ENCODE assay signal across 12 cellular contexts in genomic region chr3:23648326-23648964, GRCh38.
DNase-seq lines count a peak whose midpoint lies in the region; ATAC-seq and TF ChIP-seq lines count a peak whose summit lies in the region.
"Had no signal": no experiment of that assay in that cellular context is flagged by ENCODE, and none has a peak within 500 bp of the region (broad histone marks: within the 10 kb centered on the region; RNA-seq: fewer than 3 reads in every experiment).

No MANE protein-coding gene starts in this region.

- no peak overlapping the region for H3K4me3 ChIP-seq in fibroblast of pulmonary artery (replicated peaks; ENCODE audit: low read depth, low read length)
- H3K4me3 ChIP-seq: lower lobe of right lung, sigmoid colon had no signal

- TF ChIP-seq CTCF in fibroblast of pulmonary artery (IDR thresholded peaks at IDR 0.05; ENCODE audit: low read length, missing control alignments), result no peak

- peak; percentile 47 for DNase-seq in DMS 273 (lab: John Stamatoyannopoulos, UW; ENCODE audit: unreplicated experiment)
- DNase-seq in DMS 273 treated with DMSO at 0.1 percent for 48 hours (lab: John Stamatoyannopoulos, UW), result no peak
- DNase-seq in fibroblast of pulmonary artery (ENCODE audit: low read depth), result peak; percentile 46
- DNase-seq in stromal cell of bone marrow (ENCODE audit: low read depth), result peak; percentile 54
- DNase-seq in NCI-H187 (lab: John Stamatoyannopoulos, UW), result no peak
- DNase-seq in DMS114 treated with DMSO at 0.1 percent for 48 hours (lab: John Stamatoyannopoulos, UW; ENCODE audit: unreplicated experiment), result no peak
- DNase-seq: lower lobe of right lung, NCI-H2227 treated with DMSO at 0.1 percent for 48 hours, sigmoid colon, T-helper 17 cell had no signal

- ATAC-seq in SK-N-SH treated with all-trans-retinoic acid at 6 μM for 48 hours, result peak; percentile 83
- ATAC-seq in HG03469 (IDR thresholded peaks at IDR 0.05; ENCODE audit: unreplicated experiment), result no peak
- ATAC-seq: lower lobe of right lung, T-helper 17 cell had no signal

TF ChIP-seq in SK-N-SH treated with all-trans-retinoic acid at 6 μM for 48 hours, 23 proteins besides CTCF, POLR2A, EP300 and RAD21:
- no peak for TF ChIP-seq GLIS3 (CRISPR knock-in tag; IDR thresholded peaks at IDR 0.05)
- TF ChIP-seq ZFP3 (CRISPR knock-in tag; IDR thresholded peaks at IDR 0.05), result no peak
- TF ChIP-seq CSDC2 (CRISPR knock-in tag; IDR thresholded peaks at IDR 0.05), result no peak
- TF ChIP-seq ZNF8 (CRISPR knock-in tag; IDR thresholded peaks at IDR 0.05), result no peak
- TF ChIP-seq ZC3H10 (CRISPR knock-in tag; IDR thresholded peaks at IDR 0.05), result no peak
- TF ChIP-seq SNAI2 (CRISPR knock-in tag; IDR thresholded peaks at IDR 0.05), result no peak
- TF ChIP-seq, protein P1, sequence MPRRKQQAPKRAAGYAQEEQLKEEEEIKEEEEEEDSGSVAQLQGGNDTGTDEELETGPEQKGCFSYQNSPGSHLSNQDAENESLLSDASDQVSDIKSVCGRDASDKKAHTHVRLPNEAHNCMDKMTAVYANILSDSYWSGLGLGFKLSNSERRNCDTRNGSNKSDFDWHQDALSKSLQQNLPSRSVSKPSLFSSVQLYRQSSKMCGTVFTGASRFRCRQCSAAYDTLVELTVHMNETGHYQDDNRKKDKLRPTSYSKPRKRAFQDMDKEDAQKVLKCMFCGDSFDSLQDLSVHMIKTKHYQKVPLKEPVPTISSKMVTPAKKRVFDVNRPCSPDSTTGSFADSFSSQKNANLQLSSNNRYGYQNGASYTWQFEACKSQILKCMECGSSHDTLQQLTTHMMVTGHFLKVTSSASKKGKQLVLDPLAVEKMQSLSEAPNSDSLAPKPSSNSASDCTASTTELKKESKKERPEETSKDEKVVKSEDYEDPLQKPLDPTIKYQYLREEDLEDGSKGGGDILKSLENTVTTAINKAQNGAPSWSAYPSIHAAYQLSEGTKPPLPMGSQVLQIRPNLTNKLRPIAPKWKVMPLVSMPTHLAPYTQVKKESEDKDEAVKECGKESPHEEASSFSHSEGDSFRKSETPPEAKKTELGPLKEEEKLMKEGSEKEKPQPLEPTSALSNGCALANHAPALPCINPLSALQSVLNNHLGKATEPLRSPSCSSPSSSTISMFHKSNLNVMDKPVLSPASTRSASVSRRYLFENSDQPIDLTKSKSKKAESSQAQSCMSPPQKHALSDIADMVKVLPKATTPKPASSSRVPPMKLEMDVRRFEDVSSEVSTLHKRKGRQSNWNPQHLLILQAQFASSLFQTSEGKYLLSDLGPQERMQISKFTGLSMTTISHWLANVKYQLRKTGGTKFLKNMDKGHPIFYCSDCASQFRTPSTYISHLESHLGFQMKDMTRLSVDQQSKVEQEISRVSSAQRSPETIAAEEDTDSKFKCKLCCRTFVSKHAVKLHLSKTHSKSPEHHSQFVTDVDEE (CRISPR knock-in tag; IDR thresholded peaks at IDR 0.05), result no peak
- TF ChIP-seq ARNTL (CRISPR knock-in tag; IDR thresholded peaks at IDR 0.05; ENCODE audit: borderline replicate concordance, low read depth), result no peak
- no peak for TF ChIP-seq ESRRG (CRISPR knock-in tag; IDR thresholded peaks at IDR 0.05)
- no peak for TF ChIP-seq TCF4 (CRISPR knock-in tag; IDR thresholded peaks at IDR 0.05; ENCODE audit: borderline replicate concordance)
- no peak for TF ChIP-seq RARB (CRISPR knock-in tag; IDR thresholded peaks at IDR 0.05)
- no peak for TF ChIP-seq TOX (CRISPR knock-in tag; IDR thresholded peaks at IDR 0.05; ENCODE audit: borderline replicate concordance)

Comparison
In these comparisons a context has a peak if more than half of its experiments do, and no peak if none do; other contexts are left out.
1. DNase-seq: peak in DMS 273 (single experiment), fibroblast of pulmonary artery (single experiment) and stromal cell of bone marrow (single experiment); none in DMS 273 treated with DMSO at 0.1 percent for 48 hours (single experiment), NCI-H187 (0 of 2) and DMS114 treated with DMSO at 0.1 percent for 48 hours (single experiment).